Comparison of ENCODE assay signal across 8 cellular contexts in genomic region chr5:134554319-134555222, GRCh38. TPM values are rescaled to one million over a fixed set of nuclear protein-coding genes. Genes with fewer than 3 reads are reported as not detected.
A peak's percentile ranks its signal among the peaks of the same experiment; 100 is the strongest.
DNase-seq lines count a peak whose midpoint lies in the region; ATAC-seq and TF ChIP-seq lines count a peak whose summit lies in the region.

No MANE protein-coding gene starts in this region.

- intact Hi-C loops in left cardiac atrium (cut with DNase I): no loop called here

- TF ChIP-seq POLR2A in erythroblast (IDR thresholded peaks at IDR 0.05; ENCODE audit: low read length): no peak

- DNase-seq in Daoy (ENCODE audit: low read depth): peak; percentile 88
- DNase-seq in NCI-H226: peak; percentile 100
- peak; percentile 23 for DNase-seq in activated effector memory CD4-positive, alpha-beta T cell treated with Interleukin-2 at 50 U/mL for 16 hours
- peak; percentile 87 for DNase-seq in left cardiac atrium
- peak; percentile 61 for DNase-seq in smooth muscle cell of the brain vasculature (ENCODE audit: low read depth, low spot score)
- no peak for DNase-seq in NCI-H1092 (lab: John Stamatoyannopoulos, UW)
- DNase-seq in erythroblast (lab: John Stamatoyannopoulos, UW): no peak

- ATAC-seq in GM21723 (IDR thresholded peaks at IDR 0.05; ENCODE audit: unreplicated experiment) (peak; percentile 48), left cardiac atrium (peak; percentile 78 to 89)

RNA-seq across cellular contexts. Expression of gene JADE2, which starts 29.1 kb away (rescaled TPM):
- total RNA-seq in Daoy (2014; rRNA removed; shearing (Covaris generic)): 10.9 and 21.1 TPM in 2 replicates
- 10 to 100 TPM; 34.7 to 49.0 TPM for total RNA-seq in left cardiac atrium

Comparison
In these comparisons a context has a peak if more than half of its experiments do, and no peak if none do; other contexts are left out.
1. DNase-seq: peak in Daoy (single experiment), NCI-H226 (single experiment), activated effector memory CD4-positive, alpha-beta T cell treated with Interleukin-2 at 50 U/mL for 16 hours (single experiment), left cardiac atrium (single experiment) and smooth muscle cell of the brain vasculature (single experiment); none in NCI-H1092 (single experiment) and erythroblast (0 of 2).